ENCODE assay signal across 8 cellular contexts in genomic region chr14:103628684-103629502, GRCh38. TPM values are rescaled to one million over a fixed set of nuclear protein-coding genes. Genes with fewer than 3 reads are reported as not detected.
DNase-seq lines count a peak whose midpoint lies in the region; ATAC-seq, FAIRE-seq and TF ChIP-seq lines count a peak whose summit lies in the region.

Gene KLC1 (plus strand): TSS chr14:103629211. CDS start chr14:103654565, 25,354 bp downstream.

- RAD21 ChIA-PET in HCT116 (lab: Charles Lee; ENCODE audit: low non-redundant PET in 1 of 2, low total read pairs in 2 of 2, uncharacterized antibody in 2 of 2, unreplicated experiment in 2 of 2), result no interaction called here

- DNase-seq in GM12865 (ENCODE audit: low read depth) (peak; percentile 77), HCT116 (ENCODE audit: low read depth, low spot score) (peak; percentile 31), NCI-H1048 (lab: John Stamatoyannopoulos, UW) (peak; percentile 32), breast epithelium (ENCODE audit: low spot score in 2 of 2) (peak; percentile 75 to 85), iPS-NIHi7 (ENCODE audit: extremely low spot score) (peak; percentile 87), small intestine (peak; percentile 75)

- H3K4me1 ChIP-seq in HCT116 (ENCODE audit: control insufficient read depth in 1 of 2, insufficient read depth in 2 of 2, low read length in 2 of 2), result peaks cover 32 to 57% of the 10 kb centered on the region in 2 experiments
- H3K4me1 ChIP-seq in breast epithelium, result peaks cover 5 to 12% of the 10 kb centered on the region in 2 donors
- peaks cover 2 to 3% of the 10 kb centered on the region in 2 donors for H3K4me1 ChIP-seq in small intestine (ENCODE audit: control insufficient read depth in 2 of 2, insufficient read depth in 1 of 2, low read depth in 1 of 2, low read length in 1 of 2)

- peak within 1 kb of the TSS; percentile 89 for H3K4me3 ChIP-seq in GM12865 (ENCODE audit: low read depth, low read length)
- H3K4me3 ChIP-seq in HCT116 (replicated peaks in 1 of 2; ENCODE audit: low read depth in 1 of 2, low read length in 2 of 2), result peak within 1 kb of the TSS; percentile 53 to 67
- peak within 1 kb of the TSS; percentile 92 for H3K4me3 ChIP-seq in WI38 (ENCODE audit: low read depth, low read length)
- H3K4me3 ChIP-seq in breast epithelium, result peak within 1 kb of the TSS; percentile 97 to 99 (median 97)
- H3K4me3 ChIP-seq in small intestine (ENCODE audit: low read depth in 1 of 2, low read length in 2 of 2), result peak within 1 kb of the TSS; percentile 85 to 98

- H3K27me3 ChIP-seq in HCT116 (ENCODE audit: insufficient read depth, low read length) (no peaks in the 10 kb centered on the region), breast epithelium (no peaks in the 10 kb centered on the region), small intestine (ENCODE audit: control insufficient read depth in 2 of 2, insufficient read depth in 2 of 2, low read length in 2 of 2) (no peaks in the 10 kb centered on the region)

- H3K79me2 ChIP-seq in HCT116 (ENCODE audit: insufficient read depth, low read length), result peaks cover 48% of the 10 kb centered on the region

- ATAC-seq in HCT116, result peak; percentile 63
- ATAC-seq in HG03378 (IDR thresholded peaks at IDR 0.05; ENCODE audit: unreplicated experiment), result no peak

- H2AFZ ChIP-seq in HCT116 (ENCODE audit: low read depth, low read length, poor library complexity, severe bottlenecking), result no peak within 1 kb of the TSS

- no peak for TF ChIP-seq RAD21 in HCT116 (IDR thresholded peaks at IDR 0.05; ENCODE audit: low read depth)

- TF ChIP-seq CTCF in GM12865 (IDR thresholded peaks at IDR 0.05; ENCODE audit: insufficient read depth, low read depth, low read length, missing control alignments) (no peak), HCT116 (IDR thresholded peaks at IDR 0.05 in 2 of 3, conservative IDR thresholded peaks at IDR 0.05 in 1 of 3; ENCODE audit: borderline replicate concordance in 1 of 3, insufficient read depth in 1 of 3, low read depth in 2 of 3, low read length in 2 of 3) (no peak), WI38 (IDR thresholded peaks at IDR 0.05; ENCODE audit: low read depth, low read length) (no peak), breast epithelium (IDR thresholded peaks at IDR 0.05) (no peak)

- TF ChIP-seq POLR2A in HCT116 (IDR thresholded peaks at IDR 0.05; ENCODE audit: borderline replicate concordance, extremely low read depth, insufficient read depth, insufficient read length) (peak; percentile 82), breast epithelium (IDR thresholded peaks at IDR 0.05) (peak; percentile 71)

- H3K9me3 ChIP-seq in HCT116 (ENCODE audit: control insufficient read depth in 1 of 2, insufficient read depth in 1 of 2, low read depth in 1 of 2, low read length in 2 of 2) (no peaks in the 10 kb centered on the region), breast epithelium (no peaks in the 10 kb centered on the region), small intestine (ENCODE audit: control insufficient read depth, low read depth) (no peaks in the 10 kb centered on the region)

- H3K9me2 ChIP-seq in HCT116 (ENCODE audit: insufficient read depth), result no peaks in the 10 kb centered on the region

- H3K36me3 ChIP-seq in HCT116 (ENCODE audit: control insufficient read depth in 1 of 2, insufficient read depth in 2 of 2, low read length in 2 of 2), result no peaks in the 10 kb centered on the region
- H3K36me3 ChIP-seq in breast epithelium, result no peaks in the 10 kb centered on the region
- H3K36me3 ChIP-seq in small intestine (ENCODE audit: control insufficient read depth in 2 of 2, insufficient read depth in 2 of 2, low read length in 2 of 2), result no peaks in the 10 kb centered on the region

- BruUV-seq in HCT116 (replicated peaks; lab: Mats Ljungman, UMichigan), result no TSS peak

- CTCF ChIA-PET in HCT116 (lab: Charles Lee), result no interaction called here

- H3K27ac ChIP-seq in HCT116 (ENCODE audit: low read depth, low read length) (peak within 1 kb of the TSS; percentile 85), breast epithelium (peak within 1 kb of the TSS; percentile 96 to 99), small intestine (ENCODE audit: low read depth in 1 of 2, low read length in 1 of 2) (peak within 1 kb of the TSS; percentile 86 to 98)

- POLR2A ChIA-PET in HCT116 (lab: Charles Lee), result no interaction called here

- intact Hi-C loops in HCT116 (cut with micrococcal nuclease), result no loop called here
- intact Hi-C loops in breast epithelium (cut with DNase I; ENCODE audit: low total_unique reads), result loop anchor here (2.0 kb wide), 1 partner anchor 34 kb away; no protein-coding TSS in a partner anchor

- H3K4me2 ChIP-seq in HCT116 (ENCODE audit: low read length), result peak within 1 kb of the TSS; percentile 99

- H4K20me1 ChIP-seq in HCT116 (ENCODE audit: insufficient read depth), result peaks cover 14% of the 10 kb centered on the region; the same call in 1 of the 2 replicates

- H3K9ac ChIP-seq in HCT116 (ENCODE audit: low read length), result peak within 1 kb of the TSS; percentile 95

- no peak for FAIRE-seq in small intestine (lab: Jason Lieb, UNC)

- WGBS in small intestine, 3 donors, result 0 to 1% (median 1%) methylated on average over 57 to 97 of the region's 97 CpGs

TF ChIP-seq in HCT116, 20 proteins besides CTCF, POLR2A, EP300 and RAD21:
- no peak for TF ChIP-seq JUND (IDR thresholded peaks at IDR 0.05)
- no peak for TF ChIP-seq EGR1 (IDR thresholded peaks at IDR 0.05; ENCODE audit: low read depth)
- TF ChIP-seq SP1 (IDR thresholded peaks at IDR 0.05; ENCODE audit: low read depth), result no peak
- no peak for TF ChIP-seq CBX3 (IDR thresholded peaks at IDR 0.05; ENCODE audit: low read depth)
- no peak for TF ChIP-seq ELF1 (IDR thresholded peaks at IDR 0.05; ENCODE audit: borderline replicate concordance, low read depth)
- TF ChIP-seq FOSL1 (IDR thresholded peaks at IDR 0.05; ENCODE audit: low read depth), result no peak
- TF ChIP-seq ZBTB33 (IDR thresholded peaks at IDR 0.05; ENCODE audit: extremely low read depth, insufficient replicate concordance, low read length), result peak; percentile 14
- no peak for TF ChIP-seq EZH2phosphoT487 (IDR thresholded peaks at IDR 0.05; ENCODE audit: borderline replicate concordance)
- TF ChIP-seq POLR2AphosphoS5 (IDR thresholded peaks at IDR 0.05; ENCODE audit: low read depth, low read length), result peak; percentile 90
- TF ChIP-seq TCF7L2 (IDR thresholded peaks at IDR 0.05; ENCODE audit: borderline replicate concordance, extremely low read depth, insufficient read depth, insufficient read length), result no peak
- TF ChIP-seq ZFX (IDR thresholded peaks at IDR 0.05), result peak; percentile 90
- TF ChIP-seq YY1 (IDR thresholded peaks at IDR 0.05; ENCODE audit: extremely low read depth, insufficient replicate concordance, low read depth, low read length), result peak; percentile 93

RNA-seq across cellular contexts. Expression of gene KLC1, which starts in this region (rescaled TPM):
- total RNA-seq in HCT116 (2021; ENCODE audit: unreplicated experiment) (121 TPM), breast epithelium (100 to 1,000 TPM; 222 to 275 (median 253) TPM)
- 77.0 and 78.9 TPM in 2 replicates for polyA plus RNA-seq in HCT116 (2012)
- polyA plus RNA-seq in small intestine, result 10 to 100 TPM; 45.9 to 68.2 (median 66.6) TPM

Comparison
In these comparisons a context has a peak if more than half of its experiments do, and no peak if none do; other contexts are left out.
1. DNase-seq: peak in every context shown above with its lines; median percentile 87 in iPS-NIHi7; 80 in breast epithelium; 77 in GM12865; 75 in small intestine; 32 in NCI-H1048; 31 in HCT116.